In the genomic region with DNA sequence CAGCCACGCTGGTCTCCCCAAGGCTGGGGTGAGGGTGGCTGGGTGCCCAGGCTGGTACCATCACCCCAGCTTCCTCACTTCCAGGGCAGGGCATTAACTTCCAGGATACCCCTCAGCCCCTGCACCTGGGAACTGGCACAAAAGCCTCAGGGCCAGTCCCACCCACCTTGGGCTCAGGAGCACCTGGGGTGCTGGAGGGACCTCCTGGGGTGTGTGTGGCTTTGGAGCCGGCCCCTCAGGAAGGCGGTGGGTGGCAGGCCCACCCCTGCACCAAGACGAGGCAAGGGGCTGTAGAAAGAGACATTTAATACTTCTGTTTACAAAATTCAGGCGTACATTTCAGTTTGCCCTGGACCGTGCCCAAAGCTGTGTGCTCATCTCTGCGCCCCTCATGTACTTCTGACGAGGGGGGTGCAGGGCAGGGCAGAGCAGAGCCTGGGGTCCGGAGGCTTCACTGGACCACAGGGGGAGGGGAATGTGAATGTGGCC, we compare ENCODE assay signal across 11 cellular contexts. TPM values are rescaled to one million over a fixed set of nuclear protein-coding genes. Genes with fewer than 3 reads are reported as not detected.
DNase-seq lines count a peak whose midpoint lies in the region; ATAC-seq and TF ChIP-seq lines count a peak whose summit lies in the region.
"Had no signal": no experiment of that assay in that cellular context is flagged by ENCODE, and none has a peak within 500 bp of the region (broad histone marks: within the 10 kb centered on the region; RNA-seq: fewer than 3 reads in every experiment).

No MANE protein-coding gene starts in this region.

- no peak overlapping the region for H3K4me3 ChIP-seq in cardiac muscle cell
- no peak overlapping the region for H3K4me3 ChIP-seq in esophagus muscularis mucosa

- H3K36me3 ChIP-seq in cardiac muscle cell (peaks cover 24% of the 10 kb centered on the region), esophagus muscularis mucosa (peaks cover 40 to 82% (median 73%) of the 10 kb centered on the region in 4 donors)

- ATAC-seq in Right ventricle myocardium inferior = no peak
- no peak for ATAC-seq in stimulated activated naive B cell treated with anti-CD40 and anti-IgM and Interleukin-4, amounts not matched to agents 10 μg/mL and 1 μg/mL and 100 μg/mL, for 72 hours (replicated peaks)
- ATAC-seq in HG02973 (IDR thresholded peaks at IDR 0.05; ENCODE audit: unreplicated experiment) = no peak

- H3K9me3 Mint-ChIP-seq in stimulated activated naive B cell treated with anti-CD40 and anti-IgM and Interleukin-4, amounts not matched to agents 10 μg/mL and 1 μg/mL and 100 μg/mL, for 72 hours = no peaks in the 10 kb centered on the region

- H3K27ac ChIP-seq in cardiac muscle cell = peak overlapping the region; percentile 55
- H3K27ac ChIP-seq in esophagus muscularis mucosa (replicated peaks in 1 of 4) = peak overlapping the region; percentile 14 to 63 (median 46)
- H3K27ac ChIP-seq: parathyroid adenoma had no signal

- H3K9me3 ChIP-seq in cardiac muscle cell (ENCODE audit: low read depth) = no peaks in the 10 kb centered on the region
- no peaks in the 10 kb centered on the region for H3K9me3 ChIP-seq in esophagus muscularis mucosa

- TF ChIP-seq CTCF in cardiac muscle cell (IDR thresholded peaks at IDR 0.05; ENCODE audit: low read depth, low read length) (no peak), esophagus muscularis mucosa (IDR thresholded peaks at IDR 0.05) (no peak)

- H3K27me3 Mint-ChIP-seq in stimulated activated naive B cell treated with anti-CD40 and anti-IgM and Interleukin-4, amounts not matched to agents 10 μg/mL and 1 μg/mL and 100 μg/mL, for 72 hours = no peaks in the 10 kb centered on the region

- DNase-seq in cardiac muscle cell (ENCODE audit: low read depth in 1 of 2, low spot score in 1 of 2) (no peak), Right ventricle myocardium inferior (ENCODE audit: missing footprints) (no peak), esophagus muscularis mucosa (ENCODE audit: extremely low spot score) (no peak)
- DNase-seq in stimulated activated naive B cell treated with anti-CD40 and anti-IgM and Interleukin-4, amounts not matched to agents 10 μg/mL and 1 μg/mL and 100 μg/mL, for 72 hours = no peak
- no peak for DNase-seq in activated effector memory CD4-positive, alpha-beta T cell treated with anti-CD3 and anti-CD28 coated beads, Interleukin-2, amount 50 U/mL, for 16 hours
- DNase-seq: NCI-H1694 had no signal

- TF ChIP-seq EP300 in esophagus muscularis mucosa (IDR thresholded peaks at IDR 0.05) = no peak

- no peaks in the 10 kb centered on the region for H3K27me3 ChIP-seq in cardiac muscle cell
- no peaks in the 10 kb centered on the region for H3K27me3 ChIP-seq in esophagus muscularis mucosa

- 60% methylated on average over 6 of the region's 9 CpGs for WGBS in esophagus muscularis mucosa

- peaks cover 23 to 50% of the 10 kb centered on the region in 2 donors for H3K36me3 Mint-ChIP-seq in stimulated activated naive B cell treated with anti-CD40 and anti-IgM and Interleukin-4, amounts not matched to agents 10 μg/mL and 1 μg/mL and 100 μg/mL, for 72 hours

- TF ChIP-seq POLR2A in esophagus muscularis mucosa (IDR thresholded peaks at IDR 0.05; ENCODE audit: low read depth) = no peak

- no peaks in the 10 kb centered on the region for H3K4me1 ChIP-seq in cardiac muscle cell (ENCODE audit: low read depth)
- peaks cover 0 to 25% (median 20%) of the 10 kb centered on the region in 4 donors for H3K4me1 ChIP-seq in esophagus muscularis mucosa

- intact Hi-C loops in Right ventricle myocardium inferior (cut with DNase I) = no loop called here
- intact Hi-C loops in esophagus muscularis mucosa (cut with DNase I) = no loop called here

- peaks cover 6 to 16% of the 10 kb centered on the region in 2 donors for H3K4me1 Mint-ChIP-seq in stimulated activated naive B cell treated with anti-CD40 and anti-IgM and Interleukin-4, amounts not matched to agents 10 μg/mL and 1 μg/mL and 100 μg/mL, for 72 hours

- peak overlapping the region in 1 of 2 donors; percentile 22 for H3K4me3 Mint-ChIP-seq in stimulated activated naive B cell treated with anti-CD40 and anti-IgM and Interleukin-4, amounts not matched to agents 10 μg/mL and 1 μg/mL and 100 μg/mL, for 72 hours

- H3K27ac Mint-ChIP-seq in stimulated activated naive B cell treated with anti-CD40 and anti-IgM and Interleukin-4, amounts not matched to agents 10 μg/mL and 1 μg/mL and 100 μg/mL, for 72 hours = peak overlapping the region; percentile 92

RNA-seq across cellular contexts. Expression of a gene that starts 16.8 kb away (rescaled TPM):
- total RNA-seq in cardiac muscle cell (14.4 and 19.8 TPM in 2 replicates), Right ventricle myocardium inferior (21.0 TPM), esophagus muscularis mucosa (1 to 10 TPM; 5.3 to 9.2 (median 7.6) TPM)
- 19.2 and 24.3 TPM in 2 replicates for polyA plus RNA-seq in cardiac muscle cell

RNA-seq across cellular contexts. Expression of a gene that starts 21.5 kb away (rescaled TPM):
- total RNA-seq in cardiac muscle cell (12.3 and 18.0 TPM in 2 replicates), Right ventricle myocardium inferior (4.3 TPM), esophagus muscularis mucosa (1 to 10 TPM in 2 of 4 donors, under 1 TPM in 1, not detected in 1; 0.52 to 3.3 (median 1.7) TPM)
- 18.7 and 20.3 TPM in 2 replicates for polyA plus RNA-seq in cardiac muscle cell

RNA-seq across cellular contexts. Expression of a gene that starts 40.2 kb away (rescaled TPM):
- total RNA-seq in cardiac muscle cell = 87.2 and 97.9 TPM in 2 replicates
- 92.6 and 92.8 TPM in 2 replicates for polyA plus RNA-seq in cardiac muscle cell
- total RNA-seq in Right ventricle myocardium inferior = 22.0 TPM
- total RNA-seq in esophagus muscularis mucosa = 10 to 100 TPM; 49.4 to 77.2 (median 59.5) TPM

RNA-seq across cellular contexts. Expression of a gene that starts 42.3 kb away (rescaled TPM):
- total RNA-seq in cardiac muscle cell (15.3 and 20.0 TPM in 2 replicates), Right ventricle myocardium inferior (5.9 TPM), esophagus muscularis mucosa (10 to 100 TPM in 1 of 4 donors, 1 to 10 TPM in 3; 4.6 to 14.6 (median 7.6) TPM)
- 19.7 and 38.9 TPM in 2 replicates for polyA plus RNA-seq in cardiac muscle cell

RNA-seq across cellular contexts. Expression of a gene that starts 55.7 kb away (rescaled TPM):
- total RNA-seq in cardiac muscle cell (16.3 and 24.7 TPM in 2 replicates), Right ventricle myocardium inferior (not detected), esophagus muscularis mucosa (under 1 TPM in 2 of 4 donors, not detected in 2; 0.29 to 0.50 TPM)
- polyA plus RNA-seq in cardiac muscle cell = 18.5 and 23.2 TPM in 2 replicates
- total RNA-seq: mesenteric fat pad, NCI-H460, subcutaneous adipose tissue had no signal
